In genomic region chrX:133533249-133533648, GRCh38 we compare ENCODE assay signal across 36 cellular contexts.
"Had no signal": no experiment of that assay in that cellular context is flagged by ENCODE, and none has a peak within 500 bp of the region (broad histone marks: within the 10 kb centered on the region; RNA-seq: fewer than 3 reads in every experiment).

No MANE protein-coding gene starts in this region.

- H3K4me3 ChIP-seq: MG63 had no signal

- H3K9me3 ChIP-seq: MG63 had no signal

- H3K36me3 ChIP-seq: MG63 had no signal

- H3K27me3 ChIP-seq: MG63 had no signal

- DNase-seq: Karpas-422, Kasumi-1, MG63, MM.1S, MV-4-11, NCI-H1048, NCI-H1092, NCI-H1092 treated with DMSO at 0.1 percent for 48 hours, NCI-H1105, NCI-H1105 treated with DMSO at 0.1 percent for 48 hours, NCI-H1417, NCI-H1417 treated with DMSO at 0.1 percent for 48 hours, NCI-H1436, NCI-H1436 treated with DMSO at 0.1 percent for 48 hours, NCI-H146, NCI-H1694, NCI-H1694 treated with DMSO at 0.1 percent for 48 hours, NCI-H187, NCI-H187 treated with DMSO at 0.1 percent for 48 hours, NCI-H1930, NCI-H2029, NCI-H2029 treated with DMSO at 0.1 percent for 48 hours, NCI-H2081, NCI-H2081 treated with DMSO at 0.1 percent for 48 hours, NCI-H2107, NCI-H2171, NCI-H2171 treated with DMSO at 0.1 percent for 48 hours, NCI-H2227 treated with DMSO at 0.1 percent for 48 hours, NCI-H226, NCI-H345, NCI-H446, NCI-H446 treated with DMSO at 0.1 percent for 48 hours, NCI-H510A, NCI-H510A treated with DMSO at 0.1 percent for 48 hours, NCI-H524, NCI-H524 treated with DMSO at 0.1 percent for 48 hours had no signal
